In genomic region chr20:45651726-45652125, GRCh38 we compare ENCODE assay signal across 20 cellular contexts. TPM values are rescaled to one million over a fixed set of nuclear protein-coding genes. Genes with fewer than 3 reads are reported as not detected.
"Had no signal": no experiment of that assay in that cellular context is flagged by ENCODE, and none has a peak within 500 bp of the region (broad histone marks: within the 10 kb centered on the region; RNA-seq: fewer than 3 reads in every experiment).

No MANE protein-coding gene starts in this region.

RNA-seq across cellular contexts. Expression of gene WFDC11, which starts 18.3 kb away (rescaled TPM):
- total RNA-seq: activated CD4-positive, alpha-beta memory T cell treated with anti-CD3 and anti-CD28 coated beads, Interleukin-2, amount 10 ng/mL, durations not matched to agents 7 days and 5 days; activated CD4-positive, alpha-beta T cell treated with anti-CD3 and anti-CD28 coated beads, Interleukin-2, amount 10 ng/mL, durations not matched to agents 7 days and 5 days; activated naive CD8-positive, alpha-beta T cell treated with anti-CD3 and anti-CD28 coated beads, Interleukin-2, amount 10 ng/mL, durations not matched to agents 7 days and 5 days; ascending aorta; cardiac muscle cell; colonic mucosa; dermis microvascular lymphatic vessel endothelial cell; esophagus squamous epithelium; glomerular endothelial cell; heart right ventricle; left ventricle myocardium inferior; mammary epithelial cell; ovary; progenitor cell of endocrine pancreas; renal cortical epithelial cell; right lobe of liver; skeletal muscle tissue; testis; vagina; WTC11 had no signal
- polyA plus RNA-seq: cardiac muscle cell, heart right ventricle, mammary epithelial cell, ovary had no signal

RNA-seq across cellular contexts. Expression of gene WFDC9, which starts 20.6 kb away (rescaled TPM):
- total RNA-seq: activated CD4-positive, alpha-beta memory T cell treated with anti-CD3 and anti-CD28 coated beads, Interleukin-2, amount 10 ng/mL, durations not matched to agents 7 days and 5 days; activated CD4-positive, alpha-beta T cell treated with anti-CD3 and anti-CD28 coated beads, Interleukin-2, amount 10 ng/mL, durations not matched to agents 7 days and 5 days; activated naive CD8-positive, alpha-beta T cell treated with anti-CD3 and anti-CD28 coated beads, Interleukin-2, amount 10 ng/mL, durations not matched to agents 7 days and 5 days; ascending aorta; cardiac muscle cell; colonic mucosa; dermis microvascular lymphatic vessel endothelial cell; esophagus squamous epithelium; glomerular endothelial cell; heart right ventricle; left ventricle myocardium inferior; mammary epithelial cell; ovary; progenitor cell of endocrine pancreas; renal cortical epithelial cell; right lobe of liver; skeletal muscle tissue; testis; vagina; WTC11 had no signal
- polyA plus RNA-seq: cardiac muscle cell, heart right ventricle, mammary epithelial cell, ovary had no signal

RNA-seq across cellular contexts. Expression of gene WFDC10A, which starts 22.2 kb away (rescaled TPM):
- total RNA-seq: activated CD4-positive, alpha-beta memory T cell treated with anti-CD3 and anti-CD28 coated beads, Interleukin-2, amount 10 ng/mL, durations not matched to agents 7 days and 5 days; activated CD4-positive, alpha-beta T cell treated with anti-CD3 and anti-CD28 coated beads, Interleukin-2, amount 10 ng/mL, durations not matched to agents 7 days and 5 days; activated naive CD8-positive, alpha-beta T cell treated with anti-CD3 and anti-CD28 coated beads, Interleukin-2, amount 10 ng/mL, durations not matched to agents 7 days and 5 days; ascending aorta; cardiac muscle cell; colonic mucosa; dermis microvascular lymphatic vessel endothelial cell; esophagus squamous epithelium; glomerular endothelial cell; heart right ventricle; left ventricle myocardium inferior; mammary epithelial cell; ovary; progenitor cell of endocrine pancreas; renal cortical epithelial cell; right lobe of liver; skeletal muscle tissue; testis; vagina; WTC11 had no signal
- polyA plus RNA-seq: cardiac muscle cell, heart right ventricle, mammary epithelial cell, ovary had no signal

RNA-seq across cellular contexts. Expression of gene WFDC13, which starts 50.1 kb away (rescaled TPM):
- total RNA-seq: activated CD4-positive, alpha-beta memory T cell treated with anti-CD3 and anti-CD28 coated beads, Interleukin-2, amount 10 ng/mL, durations not matched to agents 7 days and 5 days; activated CD4-positive, alpha-beta T cell treated with anti-CD3 and anti-CD28 coated beads, Interleukin-2, amount 10 ng/mL, durations not matched to agents 7 days and 5 days; activated naive CD8-positive, alpha-beta T cell treated with anti-CD3 and anti-CD28 coated beads, Interleukin-2, amount 10 ng/mL, durations not matched to agents 7 days and 5 days; ascending aorta; cardiac muscle cell; colonic mucosa; dermis microvascular lymphatic vessel endothelial cell; esophagus squamous epithelium; glomerular endothelial cell; heart right ventricle; left ventricle myocardium inferior; mammary epithelial cell; ovary; progenitor cell of endocrine pancreas; renal cortical epithelial cell; right lobe of liver; skeletal muscle tissue; testis; vagina; WTC11 had no signal
- polyA plus RNA-seq: cardiac muscle cell, heart right ventricle, mammary epithelial cell, ovary had no signal

RNA-seq across cellular contexts. Expression of gene WFDC10B, which starts 53.1 kb away (rescaled TPM):
- total RNA-seq: activated CD4-positive, alpha-beta memory T cell treated with anti-CD3 and anti-CD28 coated beads, Interleukin-2, amount 10 ng/mL, durations not matched to agents 7 days and 5 days; activated CD4-positive, alpha-beta T cell treated with anti-CD3 and anti-CD28 coated beads, Interleukin-2, amount 10 ng/mL, durations not matched to agents 7 days and 5 days; activated naive CD8-positive, alpha-beta T cell treated with anti-CD3 and anti-CD28 coated beads, Interleukin-2, amount 10 ng/mL, durations not matched to agents 7 days and 5 days; ascending aorta; cardiac muscle cell; colonic mucosa; dermis microvascular lymphatic vessel endothelial cell; esophagus squamous epithelium; glomerular endothelial cell; heart right ventricle; left ventricle myocardium inferior; ovary; progenitor cell of endocrine pancreas; renal cortical epithelial cell; right lobe of liver; skeletal muscle tissue; vagina had no signal
- polyA plus RNA-seq: cardiac muscle cell, heart right ventricle, mammary epithelial cell had no signal
